8 cellular contexts compared by ENCODE assay signal in genomic region chr6:107330190-107330589, GRCh38.
DNase-seq lines count a peak whose midpoint lies in the region; ATAC-seq, FAIRE-seq and TF ChIP-seq lines count a peak whose summit lies in the region.

No MANE protein-coding gene starts in this region.

- no peaks in the 10 kb centered on the region for H3K4me1 ChIP-seq in hepatocyte (ENCODE audit: insufficient read depth)

- H2AFZ ChIP-seq in hepatocyte = no peak overlapping the region

- no peak overlapping the region for H3K27ac ChIP-seq in hepatocyte

- no peaks in the 10 kb centered on the region for H3K79me2 ChIP-seq in hepatocyte

- H3K4me3 ChIP-seq in hepatocyte = no peak overlapping the region

- FAIRE-seq in GM18507 (lab: Jason Lieb, UNC) = peak; percentile 93

- no peaks in the 10 kb centered on the region for H3K27me3 ChIP-seq in hepatocyte

- no peaks in the 10 kb centered on the region for H4K20me1 ChIP-seq in hepatocyte (ENCODE audit: insufficient read depth, poor library complexity, severe bottlenecking)

- no peak overlapping the region for H3K4me2 ChIP-seq in hepatocyte

- no peaks in the 10 kb centered on the region for H3K36me3 ChIP-seq in hepatocyte (replicated peaks; ENCODE audit: insufficient read depth, low read depth)

- TF ChIP-seq CTCF in hepatocyte (IDR thresholded peaks at IDR 0.05; ENCODE audit: poor library complexity) = no peak

- DNase-seq in GM18507 (ENCODE audit: extremely low spot score, insufficient read length, low read depth) (peak; percentile 39), hepatocyte (ENCODE audit: low spot score) (peak; percentile 20), T1000 (lab: John Stamatoyannopoulos, UW) (no peak), HCEC 1CT (no peak), middle frontal gyrus (ENCODE audit: extremely low spot score, low spot score) (no peak), hepatic stellate cell (ENCODE audit: low spot score) (no peak)

- 83% methylated on average over 4 of the region's 4 CpGs for WGBS in hepatocyte (ENCODE audit: low lambda C conversion rate, missing lambda C conversion rate)

- H3K9me2 ChIP-seq in hepatocyte (replicated peaks; ENCODE audit: insufficient read depth) = no peaks in the 10 kb centered on the region

- ATAC-seq in GM21515 (IDR thresholded peaks at IDR 0.05; ENCODE audit: unreplicated experiment) (peak; percentile 97), HG03558 (IDR thresholded peaks at IDR 0.05; ENCODE audit: extremely low read depth, unreplicated experiment) (peak; percentile 95)

- no peaks in the 10 kb centered on the region for H3K9me3 ChIP-seq in hepatocyte (ENCODE audit: low read depth)

Comparison
In these comparisons a context has a peak if more than half of its experiments do, and no peak if none do; other contexts are left out.
1. DNase-seq: peak in GM18507 (single experiment) and hepatocyte (single experiment); none in T1000 (single experiment), HCEC 1CT (single experiment), middle frontal gyrus (single experiment) and hepatic stellate cell (single experiment).